31 cellular contexts compared by ENCODE assay signal in the genomic region with DNA sequence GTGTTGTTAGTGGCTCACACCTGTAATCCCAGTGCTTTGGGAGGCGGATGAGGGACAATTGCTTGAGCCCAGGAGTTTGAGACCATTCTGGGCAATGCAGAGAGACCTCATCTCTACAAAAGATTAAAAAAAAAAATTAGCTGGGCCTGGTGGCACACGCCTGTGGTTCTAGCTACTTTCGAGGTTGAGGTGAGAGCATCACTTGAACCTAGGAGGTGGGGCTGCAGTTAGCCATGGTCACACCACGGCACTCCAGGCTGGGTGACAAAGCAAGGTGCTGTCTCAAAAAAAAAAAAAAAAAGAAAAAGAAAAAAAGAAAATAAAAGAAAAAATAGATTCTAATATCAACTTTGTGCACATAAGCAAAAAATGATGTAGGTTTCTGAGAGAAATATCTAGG.
"Had no signal": no experiment of that assay in that cellular context is flagged by ENCODE, and none has a peak within 500 bp of the region (broad histone marks: within the 10 kb centered on the region; RNA-seq: fewer than 3 reads in every experiment).

No MANE protein-coding gene starts in this region.

- H3K27ac Mint-ChIP-seq: naive B cell; nephron; neural progenitor cell; progenitor cell of endocrine pancreas; stimulated activated memory B cell treated with anti-CD40 and anti-IgM and Interleukin-4, amounts not matched to agents 10 μg/mL and 1 μg/mL and 100 μg/mL, for 72 hours; stimulated activated naive CD8-positive, alpha-beta T cell treated with anti-CD3 and anti-CD28 coated beads, Interleukin-15, amount 100 ng/mL, for 72 hours; type B pancreatic cell had no signal

- H3K4me1 Mint-ChIP-seq: naive B cell; nephron; stimulated activated memory B cell treated with anti-CD40 and anti-IgM and Interleukin-4, amounts not matched to agents 10 μg/mL and 1 μg/mL and 100 μg/mL, for 72 hours; stimulated activated naive CD8-positive, alpha-beta T cell treated with anti-CD3 and anti-CD28 coated beads, Interleukin-15, amount 100 ng/mL, for 72 hours had no signal

- H3K4me3 Mint-ChIP-seq: naive B cell; nephron; neural progenitor cell; stimulated activated memory B cell treated with anti-CD40 and anti-IgM and Interleukin-4, amounts not matched to agents 10 μg/mL and 1 μg/mL and 100 μg/mL, for 72 hours; stimulated activated naive CD8-positive, alpha-beta T cell treated with anti-CD3 and anti-CD28 coated beads, Interleukin-15, amount 100 ng/mL, for 72 hours; type B pancreatic cell had no signal

- H3K36me3 Mint-ChIP-seq: naive B cell; neural progenitor cell; stimulated activated memory B cell treated with anti-CD40 and anti-IgM and Interleukin-4, amounts not matched to agents 10 μg/mL and 1 μg/mL and 100 μg/mL, for 72 hours; type B pancreatic cell had no signal

- H3K36me3 ChIP-seq: neural progenitor cell, ovary, right lobe of liver, sigmoid colon, spleen, suprapubic skin, tibial artery, transverse colon, upper lobe of right lung, uterus had no signal

- H2AFZ ChIP-seq: neural progenitor cell, parathyroid adenoma had no signal

- H3K4me1 ChIP-seq: parathyroid adenoma, psoas muscle, right lobe of liver, sigmoid colon, spleen, suprapubic skin, testis, tibial artery, transverse colon, upper lobe of right lung, uterus had no signal

- H3K27ac ChIP-seq: neural progenitor cell, ovary, parathyroid adenoma, psoas muscle, right lobe of liver, sigmoid colon, spleen, suprapubic skin, testis, tibial artery, transverse colon, upper lobe of right lung, uterus had no signal

- DNase-seq: naive B cell; occipital lobe; ovary; posterior cingulate gyrus; psoas muscle; right cardiac atrium; right lobe of liver; sigmoid colon; spleen; stimulated activated CD4-positive, alpha-beta T cell treated with anti-CD3 and anti-CD28 coated beads, Interleukin-12 subunit alpha, Interleukin-12 subunit beta, amount 100 ng/mL, for 4 hours; stimulated activated CD4-positive, alpha-beta T cell treated with anti-CD3 and anti-CD28 coated beads, Interleukin-1b, Interleukin-23, amount 100 ng/mL, for 48 hours; stimulated activated CD4-positive, alpha-beta T cell treated with anti-CD3 and anti-CD28 coated beads, Interleukin-4, amount 100 ng/mL, for 1 hour; stimulated activated CD4-positive, alpha-beta T cell treated with anti-CD3 and anti-CD28 coated beads, Interleukin-4, amount 100 ng/mL, for 4 hours; stimulated activated CD8-positive, alpha-beta memory T cell treated with anti-CD3 and anti-CD28 coated beads, Interleukin-4, amount 100 ng/mL, for 48 hours; stimulated activated naive CD4-positive, alpha-beta T cell; stimulated activated naive CD8-positive, alpha-beta T cell treated with anti-CD3 and anti-CD28 coated beads, Interleukin-15, amount 100 ng/mL, for 72 hours; stimulated activated naive CD8-positive, alpha-beta T cell treated with anti-CD3 and anti-CD28 coated beads, Interleukin-15, Interleukin-2, amounts not matched to agents 100 U/mL and 50 U/mL, for 24 hours; substantia nigra; testis; tibial artery; transverse colon; upper lobe of right lung; uterus had no signal

- H3K4me3 ChIP-seq: neural progenitor cell, ovary, psoas muscle, right lobe of liver, sigmoid colon, smooth muscle cell, spleen, suprapubic skin, testis, tibial artery, transverse colon, upper lobe of right lung, uterus had no signal

- H3K9me3 Mint-ChIP-seq: naive B cell; nephron; neural progenitor cell; stimulated activated memory B cell treated with anti-CD40 and anti-IgM and Interleukin-4, amounts not matched to agents 10 μg/mL and 1 μg/mL and 100 μg/mL, for 72 hours; stimulated activated naive CD8-positive, alpha-beta T cell treated with anti-CD3 and anti-CD28 coated beads, Interleukin-15, amount 100 ng/mL, for 72 hours; type B pancreatic cell had no signal

- H3K4me2 ChIP-seq: neural progenitor cell, smooth muscle cell had no signal

- ATAC-seq: psoas muscle; right cardiac atrium; right lobe of liver; stimulated activated memory B cell treated with anti-CD40 and anti-IgM and Interleukin-4, amounts not matched to agents 10 μg/mL and 1 μg/mL and 100 μg/mL, for 72 hours; stimulated activated naive CD8-positive, alpha-beta T cell treated with anti-CD3 and anti-CD28 coated beads, Interleukin-15, amount 100 ng/mL, for 72 hours; stimulated activated naive CD8-positive, alpha-beta T cell treated with anti-CD3 and anti-CD28 coated beads, Interleukin-15, Interleukin-2, amounts not matched to agents 100 U/mL and 50 U/mL, for 24 hours; upper lobe of right lung had no signal

- H3K27me3 Mint-ChIP-seq: naive B cell; progenitor cell of endocrine pancreas; stimulated activated memory B cell treated with anti-CD40 and anti-IgM and Interleukin-4, amounts not matched to agents 10 μg/mL and 1 μg/mL and 100 μg/mL, for 72 hours; stimulated activated naive CD8-positive, alpha-beta T cell treated with anti-CD3 and anti-CD28 coated beads, Interleukin-15, amount 100 ng/mL, for 72 hours; type B pancreatic cell had no signal

- H3K79me2 ChIP-seq: parathyroid adenoma had no signal

- H3K9me3 ChIP-seq: ovary, psoas muscle, right lobe of liver, sigmoid colon, spleen, suprapubic skin, testis, tibial artery, transverse colon, upper lobe of right lung, uterus had no signal

- H3K27me3 ChIP-seq: neural progenitor cell, ovary, right lobe of liver, sigmoid colon, spleen, suprapubic skin, testis, tibial artery, transverse colon, upper lobe of right lung, uterus had no signal
